ENCODE assay signal across 27 cellular contexts in genomic region chr18:40063488-40063887, GRCh38.
"Had no signal": no experiment of that assay in that cellular context is flagged by ENCODE, and none has a peak within 500 bp of the region (broad histone marks: within the 10 kb centered on the region; RNA-seq: fewer than 3 reads in every experiment).

No MANE protein-coding gene starts in this region.

- H3K27ac ChIP-seq: stomach, suprapubic skin, testis, thoracic aorta, thyroid gland, tibial artery, tibial nerve, transverse colon, upper lobe of left lung, upper lobe of right lung, uterus, vagina had no signal

- DNase-seq: stimulated activated CD4-positive, alpha-beta T cell treated with anti-CD3 and anti-CD28 coated beads, Interleukin-2, amount 100 ng/mL, for 48 hours; stimulated activated CD4-positive, alpha-beta T cell treated with anti-CD3 and anti-CD28 coated beads, Interleukin-4, amount 100 ng/mL, for 1 hour; stimulated activated CD4-positive, alpha-beta T cell treated with anti-CD3 and anti-CD28 coated beads, Interleukin-4, amount 100 ng/mL, for 24 hours; stimulated activated CD4-positive, alpha-beta T cell treated with anti-CD3 and anti-CD28 coated beads, Interleukin-4, amount 100 ng/mL, for 4 hours; stimulated activated CD8-positive, alpha-beta memory T cell treated with anti-CD3 and anti-CD28 coated beads, Interleukin-4, amount 100 ng/mL, for 48 hours; stimulated activated naive B cell treated with anti-CD40 and anti-IgM and Interleukin-4, amounts not matched to agents 10 μg/mL and 1 μg/mL and 100 μg/mL, for 72 hours; stimulated activated naive CD4-positive, alpha-beta T cell; stimulated activated naive CD4-positive, alpha-beta T cell treated with Interleukin-2 at 50 U/mL for 16 hours; stimulated activated naive CD8-positive, alpha-beta T cell treated with anti-CD3 and anti-CD28 coated beads, Interleukin-15, amount 100 ng/mL, for 72 hours; stimulated activated naive CD8-positive, alpha-beta T cell treated with anti-CD3 and anti-CD28 coated beads, Interleukin-15, Interleukin-2, amounts not matched to agents 100 U/mL and 50 U/mL, for 24 hours; stomach; substantia nigra; testis; thyroid gland; tibial artery; transverse colon; trophoblast cell; upper lobe of left lung; upper lobe of right lung; uterus had no signal

- FAIRE-seq: urothelium cell line had no signal

- H3K4me3 ChIP-seq: stomach, suprapubic skin, testis, thoracic aorta, thyroid gland, tibial artery, tibial nerve, transverse colon, upper lobe of left lung, upper lobe of right lung, uterus, vagina had no signal

- H3K4me1 ChIP-seq: stomach, suprapubic skin, testis, thyroid gland, tibial artery, tibial nerve, transverse colon, upper lobe of left lung, upper lobe of right lung, uterus, vagina had no signal

- ATAC-seq: stimulated activated effector memory CD8-positive, alpha-beta T cell treated with anti-CD3 and anti-CD28 coated beads, Interleukin-12 subunit alpha, Interleukin-12 subunit beta, amount 100 ng/mL, for 72 hours; stimulated activated memory B cell treated with anti-CD40 and anti-IgM and Interleukin-4, amounts not matched to agents 10 μg/mL and 1 μg/mL and 100 μg/mL, for 72 hours; stimulated activated naive B cell treated with anti-CD40 and anti-IgM and Interleukin-4, amounts not matched to agents 10 μg/mL and 1 μg/mL and 100 μg/mL, for 72 hours; stimulated activated naive CD8-positive, alpha-beta T cell treated with anti-CD3 and anti-CD28 coated beads, Interleukin-15, amount 100 ng/mL, for 72 hours; stimulated activated naive CD8-positive, alpha-beta T cell treated with anti-CD3 and anti-CD28 coated beads, Interleukin-15, Interleukin-2, amounts not matched to agents 100 U/mL and 50 U/mL, for 24 hours; upper lobe of right lung had no signal

- H3K9me3 ChIP-seq: stomach, suprapubic skin, testis, thoracic aorta, thyroid gland, tibial artery, tibial nerve, transverse colon, upper lobe of left lung, upper lobe of right lung, uterus, vagina had no signal

- H3K27me3 ChIP-seq: stomach, suprapubic skin, testis, thyroid gland, tibial artery, tibial nerve, transverse colon, upper lobe of left lung, upper lobe of right lung, uterus, vagina had no signal

- H3K36me3 ChIP-seq: stomach, suprapubic skin, thoracic aorta, thyroid gland, tibial artery, tibial nerve, transverse colon, upper lobe of left lung, upper lobe of right lung, uterus, vagina had no signal
